In the genomic region with DNA sequence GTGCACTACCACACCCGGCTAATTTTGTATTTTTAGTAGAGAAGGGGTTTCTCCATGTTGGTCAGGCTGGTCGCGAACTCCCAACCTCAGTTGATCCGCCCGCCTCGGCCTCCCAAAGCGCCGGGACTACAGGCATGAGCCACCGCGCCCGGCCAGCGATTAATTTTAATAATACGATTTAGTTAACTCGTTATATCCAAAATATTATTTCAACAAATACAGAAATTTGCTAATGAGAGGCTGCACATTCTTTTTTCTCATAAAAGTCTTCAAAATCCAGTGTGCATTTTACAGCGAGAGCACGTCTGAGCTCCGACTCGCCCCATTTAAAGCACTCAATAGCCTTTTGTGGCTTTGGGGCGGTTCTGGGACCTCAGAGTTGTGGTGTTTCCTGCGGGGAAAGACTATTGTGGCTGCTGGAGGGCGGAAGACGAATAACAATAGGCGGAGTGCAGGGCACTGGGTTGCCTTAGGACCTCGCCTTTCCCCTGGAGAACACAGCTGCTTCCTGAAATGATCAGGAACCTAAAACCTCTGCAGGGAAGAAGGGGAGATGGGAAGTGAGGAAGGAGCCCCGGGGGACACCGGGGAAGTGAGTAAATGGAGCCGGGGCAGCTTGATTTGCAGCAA, we compare ENCODE assay signal across 2 cellular contexts.
A peak's percentile ranks its signal among the peaks of the same experiment; 100 is the strongest.
TF ChIP-seq lines count a peak whose summit lies in the region.

No MANE protein-coding gene starts in this region.

TF ChIP-seq in liver, 16 proteins besides CTCF, POLR2A, EP300 and RAD21:
- TF ChIP-seq NR2F2 (IDR thresholded peaks at IDR 0.05), result peak; percentile 95
- no peak for TF ChIP-seq FOXA2 (IDR thresholded peaks at IDR 0.05)
- TF ChIP-seq SP1 (IDR thresholded peaks at IDR 0.05), result peak; percentile 28

TF ChIP-seq in HepG2, 621 proteins besides CTCF, POLR2A, EP300 and RAD21:
- no peak for TF ChIP-seq MAF1 (CRISPR knock-in tag; IDR thresholded peaks at IDR 0.05; ENCODE audit: borderline replicate concordance)
- TF ChIP-seq ZBTB34 (CRISPR knock-in tag; IDR thresholded peaks at IDR 0.05), result no peak
- no peak for TF ChIP-seq CAMTA2 (CRISPR knock-in tag; IDR thresholded peaks at IDR 0.05; ENCODE audit: borderline replicate concordance)
- no peak for TF ChIP-seq ZHX1 (CRISPR knock-in tag; IDR thresholded peaks at IDR 0.05; ENCODE audit: low read depth)
- TF ChIP-seq, protein P1, sequence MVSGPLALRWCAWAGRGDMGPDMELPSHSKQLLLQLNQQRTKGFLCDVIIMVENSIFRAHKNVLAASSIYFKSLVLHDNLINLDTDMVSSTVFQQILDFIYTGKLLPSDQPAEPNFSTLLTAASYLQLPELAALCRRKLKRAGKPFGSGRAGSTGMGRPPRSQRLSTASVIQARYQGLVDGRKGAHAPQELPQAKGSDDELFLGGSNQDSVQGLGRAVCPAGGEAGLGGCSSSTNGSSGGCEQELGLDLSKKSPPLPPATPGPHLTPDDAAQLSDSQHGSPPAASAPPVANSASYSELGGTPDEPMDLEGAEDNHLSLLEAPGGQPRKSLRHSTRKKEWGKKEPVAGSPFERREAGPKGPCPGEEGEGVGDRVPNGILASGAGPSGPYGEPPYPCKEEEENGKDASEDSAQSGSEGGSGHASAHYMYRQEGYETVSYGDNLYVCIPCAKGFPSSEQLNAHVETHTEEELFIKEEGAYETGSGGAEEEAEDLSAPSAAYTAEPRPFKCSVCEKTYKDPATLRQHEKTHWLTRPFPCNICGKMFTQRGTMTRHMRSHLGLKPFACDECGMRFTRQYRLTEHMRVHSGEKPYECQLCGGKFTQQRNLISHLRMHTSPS (CRISPR knock-in tag; IDR thresholded peaks at IDR 0.05; ENCODE audit: low read depth), result no peak
- no peak for TF ChIP-seq HIVEP1 (CRISPR knock-in tag; IDR thresholded peaks at IDR 0.05)
- TF ChIP-seq SMAD1 (CRISPR knock-in tag; IDR thresholded peaks at IDR 0.05; ENCODE audit: borderline replicate concordance, low read depth), result no peak
- TF ChIP-seq SMARCE1 (IDR thresholded peaks at IDR 0.05; ENCODE audit: borderline replicate concordance), result no peak
- no peak for TF ChIP-seq ZNF335 (CRISPR knock-in tag; IDR thresholded peaks at IDR 0.05)
- TF ChIP-seq, protein P2, sequence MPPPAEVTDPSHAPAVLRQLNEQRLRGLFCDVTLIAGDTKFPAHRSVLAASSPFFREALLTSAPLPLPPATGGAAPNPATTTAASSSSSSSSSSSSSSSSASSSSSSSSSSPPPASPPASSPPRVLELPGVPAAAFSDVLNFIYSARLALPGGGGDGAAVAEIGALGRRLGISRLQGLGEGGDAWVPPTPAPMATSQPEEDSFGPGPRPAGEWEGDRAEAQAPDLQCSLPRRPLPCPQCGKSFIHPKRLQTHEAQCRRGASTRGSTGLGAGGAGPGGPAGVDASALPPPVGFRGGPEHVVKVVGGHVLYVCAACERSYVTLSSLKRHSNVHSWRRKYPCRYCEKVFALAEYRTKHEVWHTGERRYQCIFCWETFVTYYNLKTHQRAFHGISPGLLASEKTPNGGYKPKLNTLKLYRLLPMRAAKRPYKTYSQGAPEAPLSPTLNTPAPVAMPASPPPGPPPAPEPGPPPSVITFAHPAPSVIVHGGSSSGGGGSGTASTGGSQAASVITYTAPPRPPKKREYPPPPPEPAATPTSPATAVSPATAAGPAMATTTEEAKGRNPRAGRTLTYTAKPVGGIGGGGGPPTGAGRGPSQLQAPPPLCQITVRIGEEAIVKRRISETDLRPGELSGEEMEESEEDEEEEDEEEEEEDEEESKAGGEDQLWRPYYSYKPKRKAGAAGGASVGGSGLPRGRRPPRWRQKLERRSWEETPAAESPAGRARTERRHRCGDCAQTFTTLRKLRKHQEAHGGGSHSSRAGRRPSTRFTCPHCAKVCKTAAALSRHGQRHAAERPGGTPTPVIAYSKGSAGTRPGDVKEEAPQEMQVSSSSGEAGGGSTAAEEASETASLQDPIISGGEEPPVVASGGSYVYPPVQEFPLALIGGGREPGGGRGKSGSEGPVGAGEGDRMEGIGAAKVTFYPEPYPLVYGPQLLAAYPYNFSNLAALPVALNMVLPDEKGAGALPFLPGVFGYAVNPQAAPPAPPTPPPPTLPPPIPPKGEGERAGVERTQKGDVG (CRISPR knock-in tag; IDR thresholded peaks at IDR 0.05; ENCODE audit: borderline replicate concordance), result no peak
- TF ChIP-seq, protein P3, sequence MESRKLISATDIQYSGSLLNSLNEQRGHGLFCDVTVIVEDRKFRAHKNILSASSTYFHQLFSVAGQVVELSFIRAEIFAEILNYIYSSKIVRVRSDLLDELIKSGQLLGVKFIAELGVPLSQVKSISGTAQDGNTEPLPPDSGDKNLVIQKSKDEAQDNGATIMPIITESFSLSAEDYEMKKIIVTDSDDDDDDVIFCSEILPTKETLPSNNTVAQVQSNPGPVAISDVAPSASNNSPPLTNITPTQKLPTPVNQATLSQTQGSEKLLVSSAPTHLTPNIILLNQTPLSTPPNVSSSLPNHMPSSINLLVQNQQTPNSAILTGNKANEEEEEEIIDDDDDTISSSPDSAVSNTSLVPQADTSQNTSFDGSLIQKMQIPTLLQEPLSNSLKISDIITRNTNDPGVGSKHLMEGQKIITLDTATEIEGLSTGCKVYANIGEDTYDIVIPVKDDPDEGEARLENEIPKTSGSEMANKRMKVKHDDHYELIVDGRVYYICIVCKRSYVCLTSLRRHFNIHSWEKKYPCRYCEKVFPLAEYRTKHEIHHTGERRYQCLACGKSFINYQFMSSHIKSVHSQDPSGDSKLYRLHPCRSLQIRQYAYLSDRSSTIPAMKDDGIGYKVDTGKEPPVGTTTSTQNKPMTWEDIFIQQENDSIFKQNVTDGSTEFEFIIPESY (CRISPR knock-in tag; IDR thresholded peaks at IDR 0.05), result no peak
- TF ChIP-seq MLLT10 (CRISPR knock-in tag; IDR thresholded peaks at IDR 0.05), result no peak
- no peak for TF ChIP-seq SP4 (CRISPR knock-in tag; IDR thresholded peaks at IDR 0.05)
- no peak for TF ChIP-seq ZNF83 (CRISPR knock-in tag; IDR thresholded peaks at IDR 0.05; ENCODE audit: borderline replicate concordance)
- no peak for TF ChIP-seq ZNF557 (CRISPR knock-in tag; IDR thresholded peaks at IDR 0.05)
- TF ChIP-seq FOSL1 (CRISPR knock-in tag; IDR thresholded peaks at IDR 0.05; ENCODE audit: borderline replicate concordance), result no peak
- no peak for TF ChIP-seq SMAD3 (CRISPR knock-in tag; IDR thresholded peaks at IDR 0.05)
- no peak for TF ChIP-seq RNF219 (CRISPR knock-in tag; IDR thresholded peaks at IDR 0.05)
- TF ChIP-seq TAF1 (CRISPR knock-in tag; IDR thresholded peaks at IDR 0.05), result no peak
